In the genomic region with DNA sequence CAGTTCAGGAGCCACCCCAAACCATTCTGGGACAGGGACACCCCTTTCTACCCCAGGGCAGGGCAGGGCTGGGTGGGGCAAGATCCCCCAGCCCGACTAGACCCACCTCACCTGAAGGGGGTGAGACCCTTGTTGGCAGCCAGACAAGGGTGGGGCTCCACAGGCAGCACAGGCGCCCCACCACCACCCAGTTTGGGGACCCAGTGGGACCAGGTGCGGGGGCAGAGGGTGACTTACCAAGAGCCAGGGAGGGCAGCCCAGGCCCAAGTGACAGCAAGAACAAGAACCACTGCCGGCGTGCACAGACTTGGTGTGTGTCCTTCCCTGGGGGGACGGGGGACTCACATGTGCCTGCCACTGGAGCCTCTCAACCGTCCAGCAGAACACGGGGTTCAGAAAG, we compare ENCODE assay signal across 1 cellular context.
A peak's percentile ranks its signal among the peaks of the same experiment; 100 is the strongest.
TF ChIP-seq lines count a peak whose summit lies in the region.

No MANE protein-coding gene starts in this region.

TF ChIP-seq in HepG2, 621 proteins besides CTCF, POLR2A, EP300 and RAD21:
- TF ChIP-seq RBFOX2 (IDR thresholded peaks at IDR 0.05; ENCODE audit: low read depth, low read length) (0 out of 2 replicates have a peak, but pooled peaks have one; percentile 8), CBX2 (IDR thresholded peaks at IDR 0.05; ENCODE audit: low read depth, low read length) (no peak), CBX2 (CRISPR knock-in tag; IDR thresholded peaks at IDR 0.05; ENCODE audit: low read depth) (no peak)
